ENCODE assay signal across 26 cellular contexts in the genomic region with DNA sequence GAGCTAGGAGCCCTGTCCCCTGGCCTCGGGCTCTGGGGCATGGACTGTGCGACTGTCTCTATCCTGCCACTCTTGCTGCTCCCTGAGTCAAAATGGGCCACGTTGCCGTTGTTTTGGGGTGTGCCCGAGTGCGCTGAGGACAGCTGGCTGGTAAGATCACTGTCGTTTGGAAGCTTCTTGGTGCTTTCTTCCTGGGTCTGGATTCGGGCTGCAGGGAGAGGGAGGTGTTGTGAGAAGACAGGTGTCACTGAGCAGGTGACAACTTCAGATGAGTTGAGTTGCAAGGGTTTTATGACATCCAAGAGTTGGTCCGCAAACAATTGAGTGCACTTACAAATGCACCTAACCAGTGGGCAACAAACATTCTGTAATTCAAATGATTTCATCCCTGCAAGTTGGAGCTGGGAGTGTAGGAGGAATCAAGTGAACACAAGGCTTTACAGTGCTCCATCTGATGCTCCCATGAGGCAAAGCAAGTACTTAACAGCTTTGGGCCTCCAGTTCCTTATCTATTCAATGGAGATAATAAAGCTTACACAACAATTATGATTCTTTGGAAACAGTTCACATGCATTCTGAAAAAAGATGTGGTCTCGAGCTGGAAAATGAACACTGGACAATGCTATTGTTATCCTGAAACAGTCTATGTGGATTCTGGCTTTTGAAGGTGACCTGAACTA. TPM values are rescaled to one million over a fixed set of nuclear protein-coding genes. Genes with fewer than 3 reads are reported as not detected.
DNase-seq lines count a peak whose midpoint lies in the region; ATAC-seq and TF ChIP-seq lines count a peak whose summit lies in the region.
"Had no signal": no experiment of that assay in that cellular context is flagged by ENCODE, and none has a peak within 500 bp of the region (broad histone marks: within the 10 kb centered on the region; RNA-seq: fewer than 3 reads in every experiment).

No MANE protein-coding gene starts in this region.

- H3K9me3 ChIP-seq in SK-N-SH = no peaks in the 10 kb centered on the region
- H3K9me3 ChIP-seq: BLaER1, MG63, neutrophil, Peyer's patch, thoracic aorta had no signal

- no peaks in the 10 kb centered on the region for H3K27me3 ChIP-seq in SK-N-SH (ENCODE audit: insufficient read depth)
- H3K27me3 ChIP-seq: BLaER1, brain microvascular endothelial cell, MG63, neutrophil, Peyer's patch had no signal

- H4K20me1 ChIP-seq in SK-N-SH (ENCODE audit: insufficient read depth) = 0 out of 2 replicates have a peak, but pooled peaks cover 9% of the 10 kb centered on the region
- H4K20me1 ChIP-seq: BLaER1 had no signal

- peak overlapping the region; percentile 56 for H3K27ac Mint-ChIP-seq in mesothelial cell of epicardium
- H3K27ac Mint-ChIP-seq: activated CD8-positive, alpha-beta memory T cell treated with anti-CD3 and anti-CD28 coated beads, Interleukin-2, amount 10 ng/mL, durations not matched to agents 7 days and 5 days had no signal

- no peaks in the 10 kb centered on the region for H3K79me2 ChIP-seq in SK-N-SH (ENCODE audit: insufficient read depth)

- H3K4me1 ChIP-seq in SK-N-SH (ENCODE audit: control insufficient read depth in 1 of 2, insufficient read depth in 2 of 2, low read depth in 1 of 2, low read length in 1 of 2) = peaks cover 0 to 12% of the 10 kb centered on the region in 2 experiments; a peak in 2 of 4 replicates

- H3K4me2 ChIP-seq in SK-N-SH = no peak overlapping the region
- H3K4me2 ChIP-seq: BLaER1 had no signal

- TF ChIP-seq EP300 in SK-N-SH (IDR thresholded peaks at IDR 0.05; ENCODE audit: borderline replicate concordance in 1 of 2, low read depth in 1 of 2, low read length in 1 of 2) = no peak

- no peak for TF ChIP-seq RAD21 in SK-N-SH (IDR thresholded peaks at IDR 0.05; ENCODE audit: low read length)

- no peak overlapping the region for H3K4me3 Mint-ChIP-seq in mesothelial cell of epicardium
- H3K4me3 Mint-ChIP-seq: activated CD8-positive, alpha-beta memory T cell treated with anti-CD3 and anti-CD28 coated beads, Interleukin-2, amount 10 ng/mL, durations not matched to agents 7 days and 5 days had no signal

- H3K9me2 ChIP-seq in SK-N-SH = no peaks in the 10 kb centered on the region

- H3K36me3 ChIP-seq in SK-N-SH (replicated peaks in 1 of 2; ENCODE audit: control insufficient read depth in 1 of 2, insufficient read depth in 2 of 2, low read length in 1 of 2) = no peaks in the 10 kb centered on the region
- H3K36me3 ChIP-seq: BLaER1, brain microvascular endothelial cell, MG63, Peyer's patch, thoracic aorta had no signal

- H3K27me3 Mint-ChIP-seq in mesothelial cell of epicardium (ENCODE audit: low read depth) = no peaks in the 10 kb centered on the region
- H3K27me3 Mint-ChIP-seq: activated CD8-positive, alpha-beta memory T cell treated with anti-CD3 and anti-CD28 coated beads, Interleukin-2, amount 10 ng/mL, durations not matched to agents 7 days and 5 days had no signal

- POLR2A ChIA-PET in SK-N-SH (lab: Yijun Ruan, JAX) = interaction anchor here (1.0 kb wide), 1 partner anchor 11 kb away, joined by 3 read pairs; the partner anchor contains the start of gene STARD5

- TF ChIP-seq CTCF in AG09309 (IDR thresholded peaks at IDR 0.05; ENCODE audit: control insufficient read depth, insufficient read depth, low read depth, low read length, missing control alignments) = no peak
- TF ChIP-seq CTCF in mesothelial cell of epicardium (IDR thresholded peaks at IDR 0.05; ENCODE audit: unreplicated experiment) = no peak
- no peak for TF ChIP-seq CTCF in SK-N-SH (IDR thresholded peaks at IDR 0.05)

- WGBS in SK-N-SH (ENCODE audit: low lambda C conversion rate) = 73% methylated on average over 10 of the region's 10 CpGs

- H3F3A ChIP-seq in SK-N-SH (replicated peaks; ENCODE audit: insufficient read depth) = peaks cover 12% of the 10 kb centered on the region

- peaks cover 64% of the 10 kb centered on the region for H3K4me1 Mint-ChIP-seq in mesothelial cell of epicardium

- DNase-seq in AG09309 (ENCODE audit: low read depth) = peak; percentile 29
- DNase-seq in NCI-H146 (lab: John Stamatoyannopoulos, UW) = peak; percentile 64
- peak; percentile 23 for DNase-seq in NCI-H748 treated with DMSO at 0.1 percent for 48 hours (lab: John Stamatoyannopoulos, UW)
- DNase-seq in mesothelial cell of epicardium (ENCODE audit: low spot score in 2 of 2, unreplicated experiment in 2 of 2) = no peak
- DNase-seq in effector CD8-positive, alpha-beta T cell (lab: John Stamatoyannopoulos, UW) = no peak
- DNase-seq in SK-N-SH = no peak
- DNase-seq: ACHN; activated CD4-positive, alpha-beta T cell treated with anti-CD3 and anti-CD28 coated beads, Interleukin-2, amount 50 U/mL, for 1 hour; activated CD8-positive, alpha-beta memory T cell treated with anti-CD3 and anti-CD28 coated beads, Interleukin-2, amount 10 ng/mL, durations not matched to agents 7 days and 5 days; activated naive CD4-positive, alpha-beta T cell treated with Interleukin-2 at 50 U/mL for 16 hours; brain microvascular endothelial cell; effector CD4-positive, alpha-beta T cell; KG1; MG63; NCI-H526; Peyer's patch; stimulated activated naive CD8-positive, alpha-beta T cell treated with anti-CD3 and anti-CD28 coated beads, Interleukin-15, Interleukin-2, amounts not matched to agents 100 U/mL and 50 U/mL, for 24 hours had no signal

- H3K9ac ChIP-seq in SK-N-SH = no peak overlapping the region
- H3K9ac ChIP-seq: BLaER1 had no signal

- no peak for ATAC-seq in GM21529 (IDR thresholded peaks at IDR 0.05; ENCODE audit: unreplicated experiment)
- ATAC-seq in GM21619 (IDR thresholded peaks at IDR 0.05; ENCODE audit: unreplicated experiment) = no peak
- ATAC-seq: activated CD8-positive, alpha-beta memory T cell treated with anti-CD3 and anti-CD28 coated beads, Interleukin-2, amount 10 ng/mL, durations not matched to agents 7 days and 5 days; sciatic nerve; stimulated activated naive CD8-positive, alpha-beta T cell treated with anti-CD3 and anti-CD28 coated beads, Interleukin-15, Interleukin-2, amounts not matched to agents 100 U/mL and 50 U/mL, for 24 hours had no signal

- no peak overlapping the region for H2AFZ ChIP-seq in SK-N-SH (ENCODE audit: low read depth)

- H3K27ac ChIP-seq in SK-N-SH (ENCODE audit: low read depth in 2 of 2, low read length in 1 of 2) = no peak overlapping the region
- H3K27ac ChIP-seq: BLaER1, brain microvascular endothelial cell, epithelial cell of prostate, neutrophil, thoracic aorta had no signal

- no peaks in the 10 kb centered on the region for H3K9me3 Mint-ChIP-seq in mesothelial cell of epicardium

- H3K4me3 ChIP-seq in AG09309 (ENCODE audit: control insufficient read depth, low read depth, low read length) (no peak overlapping the region), SK-N-SH (ENCODE audit: low read depth in 2 of 2, low read length in 1 of 2) (no peak overlapping the region)
- H3K4me3 ChIP-seq: BLaER1, MG63, Peyer's patch, thoracic aorta had no signal

- CTCF ChIA-PET in SK-N-SH (lab: Yijun Ruan, JAX) = interaction anchor here (1.0 to 1.6 kb wide), 3 partner anchors 60 to 69 kb away, joined by 3 to 6 read pairs (median 3); no protein-coding TSS in a partner anchor

- H3K36me3 Mint-ChIP-seq in mesothelial cell of epicardium = no peaks in the 10 kb centered on the region
- H3K36me3 Mint-ChIP-seq: activated CD8-positive, alpha-beta memory T cell treated with anti-CD3 and anti-CD28 coated beads, Interleukin-2, amount 10 ng/mL, durations not matched to agents 7 days and 5 days had no signal

TF ChIP-seq in SK-N-SH, 30 proteins besides CTCF, POLR2A, EP300 and RAD21 (continues in another document):
- TF ChIP-seq SMC3 (IDR thresholded peaks at IDR 0.05; ENCODE audit: low read depth, low read length) (no peak), CHD2 (IDR thresholded peaks at IDR 0.05; ENCODE audit: low read length, partially characterized antibody) (no peak), TEAD4 (IDR thresholded peaks at IDR 0.05; ENCODE audit: borderline replicate concordance, insufficient read depth) (no peak), FOSL2 (IDR thresholded peaks at IDR 0.05; ENCODE audit: borderline replicate concordance, low read depth) (no peak), MEF2A (IDR thresholded peaks at IDR 0.05; ENCODE audit: borderline replicate concordance, low read depth) (no peak), ZBTB33 (IDR thresholded peaks at IDR 0.05; ENCODE audit: borderline replicate concordance, low read depth) (no peak), YY1 (IDR thresholded peaks at IDR 0.05; ENCODE audit: low read depth) (no peak), FOXJ3 (CRISPR knock-in tag; IDR thresholded peaks at IDR 0.05) (no peak), RFX5 (IDR thresholded peaks at IDR 0.05; ENCODE audit: low read length) (no peak)
- TF ChIP-seq, protein P1, sequence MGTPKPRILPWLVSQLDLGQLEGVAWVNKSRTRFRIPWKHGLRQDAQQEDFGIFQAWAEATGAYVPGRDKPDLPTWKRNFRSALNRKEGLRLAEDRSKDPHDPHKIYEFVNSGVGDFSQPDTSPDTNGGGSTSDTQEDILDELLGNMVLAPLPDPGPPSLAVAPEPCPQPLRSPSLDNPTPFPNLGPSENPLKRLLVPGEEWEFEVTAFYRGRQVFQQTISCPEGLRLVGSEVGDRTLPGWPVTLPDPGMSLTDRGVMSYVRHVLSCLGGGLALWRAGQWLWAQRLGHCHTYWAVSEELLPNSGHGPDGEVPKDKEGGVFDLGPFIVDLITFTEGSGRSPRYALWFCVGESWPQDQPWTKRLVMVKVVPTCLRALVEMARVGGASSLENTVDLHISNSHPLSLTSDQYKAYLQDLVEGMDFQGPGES (IDR thresholded peaks at IDR 0.05; ENCODE audit: low read depth, low read length) = no peak

RNA-seq across cellular contexts. Expression of gene STARD5, which starts 11.0 kb away (rescaled TPM):
- 5.4 to 5.9 TPM (median 5.8 TPM) in 3 replicates for total RNA-seq in mesothelial cell of epicardium
- 1.6 and 3.2 TPM in 2 replicates for polyA plus RNA-seq in SK-N-SH (2012; rRNA removed)
- polyA plus RNA-seq in SK-N-SH (2012; cell fraction: cytosol; rRNA removed) = 1.0 and 1.4 TPM in 2 replicates
- polyA plus RNA-seq in SK-N-SH (2012; cell fraction: nucleus; rRNA removed) = 5.7 and 6.5 TPM in 2 replicates

RNA-seq across cellular contexts. Expression of gene TMC3, which starts 39.1 kb away (rescaled TPM):
- 0.04 to 0.05 TPM in 2 of 3 replicates, not detected in the other for total RNA-seq in mesothelial cell of epicardium
- polyA plus RNA-seq in SK-N-SH (2012; rRNA removed) = not detected in 2 replicates
- polyA plus RNA-seq in SK-N-SH (2012; cell fraction: cytosol; rRNA removed) = not detected in 2 replicates
- polyA plus RNA-seq in SK-N-SH (2012; cell fraction: nucleus; rRNA removed) = not detected in 2 replicates
- total RNA-seq: activated CD8-positive, alpha-beta memory T cell treated with anti-CD3 and anti-CD28 coated beads, Interleukin-2, amount 10 ng/mL, durations not matched to agents 7 days and 5 days; chondrocyte; Peyer's patch; posterior vena cava had no signal

Comparison
In these comparisons a context has a peak if more than half of its experiments do, and no peak if none do; other contexts are left out.
1. DNase-seq: peak in AG09309 (single experiment), NCI-H146 (single experiment) and NCI-H748 treated with DMSO at 0.1 percent for 48 hours (single experiment); none in mesothelial cell of epicardium (0 of 2), effector CD8-positive, alpha-beta T cell (single experiment) and SK-N-SH (single experiment).